In genomic region chr6:135129139-135129867, GRCh38 we compare ENCODE assay signal across 8 cellular contexts. TPM values are rescaled to one million over a fixed set of nuclear protein-coding genes. Genes with fewer than 3 reads are reported as not detected.
A peak's percentile ranks its signal among the peaks of the same experiment; 100 is the strongest.
DNase-seq lines count a peak whose midpoint lies in the region; ATAC-seq and TF ChIP-seq lines count a peak whose summit lies in the region.

No MANE protein-coding gene starts in this region.

- H3K4me3 ChIP-seq in CD8-positive, alpha-beta T cell (ENCODE audit: low read depth, low read length): peak overlapping the region; percentile 9

- H3K27ac ChIP-seq in CD8-positive, alpha-beta T cell (ENCODE audit: low read depth, low read length): peak overlapping the region; percentile 25

- H3K9me3 Mint-ChIP-seq in CD8-positive, alpha-beta T cell: no peaks in the 10 kb centered on the region
- peaks cover 3 to 6% of the 10 kb centered on the region in 2 donors for H3K9me3 Mint-ChIP-seq in activated T-cell treated with anti-CD3 and anti-CD28 coated beads, Interleukin-2, amount 50 U/mL, for 72 hours

- intact Hi-C loops in CD8-positive, alpha-beta T cell (cut with DNase I, micrococcal nuclease): loop anchor here (2.0 to 5.0 kb wide), 4 partner anchors 15 to 77 kb away; partner anchors contain the start of gene HBS1L (in 2 of the 2)

- CTCF ChIA-PET in CD8-positive, alpha-beta T cell (lab: Charles Lee): interaction anchor here (0.6 to 2.2 kb wide), 8 partner anchors 11 to 1025 kb away, joined by 3 to 15 read pairs (median 3); no protein-coding TSS in a partner anchor

- ATAC-seq in CD8-positive, alpha-beta T cell: peak; percentile 50
- ATAC-seq in GM21367 (IDR thresholded peaks at IDR 0.05; ENCODE audit: unreplicated experiment): peak; percentile 46
- ATAC-seq in HG03439 (IDR thresholded peaks at IDR 0.05; ENCODE audit: unreplicated experiment): peak; percentile 18
- ATAC-seq in activated T-cell treated with anti-CD3 and anti-CD28 coated beads, Interleukin-2, amount 50 U/mL, for 72 hours (replicated peaks in 1 of 2): peak; percentile 64 to 71
- no peak for ATAC-seq in esophagus mucosa

- H3K36me3 Mint-ChIP-seq in CD8-positive, alpha-beta T cell: no peaks in the 10 kb centered on the region
- H3K36me3 Mint-ChIP-seq in activated T-cell treated with anti-CD3 and anti-CD28 coated beads, Interleukin-2, amount 50 U/mL, for 72 hours (ENCODE audit: insufficient read depth in 2 of 2): peaks cover 8 to 11% of the 10 kb centered on the region in 2 donors

- peaks cover 42% of the 10 kb centered on the region for H3K4me1 Mint-ChIP-seq in CD8-positive, alpha-beta T cell (ENCODE audit: low read depth)
- peaks cover 61% of the 10 kb centered on the region for H3K4me1 Mint-ChIP-seq in activated T-cell treated with anti-CD3 and anti-CD28 coated beads, Interleukin-2, amount 50 U/mL, for 72 hours (ENCODE audit: low read depth)

- peaks cover 25% of the 10 kb centered on the region for H3K4me1 ChIP-seq in CD8-positive, alpha-beta T cell (ENCODE audit: insufficient read depth, low read length)

- POLR2A ChIA-PET in CD8-positive, alpha-beta T cell (lab: Charles Lee): interaction anchor here (0.6 to 2.0 kb wide), 12 partner anchors 11 to 75 kb away, joined by 3 to 10 read pairs (median 4); partner anchors contain the start of genes HBS1L and MYB

- no peaks in the 10 kb centered on the region for H3K36me3 ChIP-seq in CD8-positive, alpha-beta T cell (ENCODE audit: insufficient read depth, low read length)

- H3K9me3 ChIP-seq in CD8-positive, alpha-beta T cell (ENCODE audit: low read length): no peaks in the 10 kb centered on the region

- H3K27me3 Mint-ChIP-seq in CD8-positive, alpha-beta T cell (ENCODE audit: low read depth): no peaks in the 10 kb centered on the region
- H3K27me3 Mint-ChIP-seq in activated T-cell treated with anti-CD3 and anti-CD28 coated beads, Interleukin-2, amount 50 U/mL, for 72 hours (ENCODE audit: low read depth): no peaks in the 10 kb centered on the region

- no peaks in the 10 kb centered on the region for H3K27me3 ChIP-seq in CD8-positive, alpha-beta T cell (ENCODE audit: insufficient read depth, low read length)

- no peak for TF ChIP-seq CTCF in CD8-positive, alpha-beta T cell (IDR thresholded peaks at IDR 0.05)

- peak overlapping the region; percentile 59 for H3K4me3 Mint-ChIP-seq in CD8-positive, alpha-beta T cell
- peak overlapping the region; percentile 69 to 85 for H3K4me3 Mint-ChIP-seq in activated T-cell treated with anti-CD3 and anti-CD28 coated beads, Interleukin-2, amount 50 U/mL, for 72 hours

- peak overlapping the region; percentile 95 for H3K27ac Mint-ChIP-seq in CD8-positive, alpha-beta T cell
- peak overlapping the region; percentile 100 for H3K27ac Mint-ChIP-seq in activated T-cell treated with anti-CD3 and anti-CD28 coated beads, Interleukin-2, amount 50 U/mL, for 72 hours

- DNase-seq in CD8-positive, alpha-beta T cell: peak in 2 of 7 experiments; percentile 33 to 64
- DNase-seq in activated T-cell treated with anti-CD3 and anti-CD28 coated beads, Interleukin-2, amount 50 U/mL, for 72 hours: peak in 1 of 2 donors; percentile 30
- DNase-seq in central memory CD4-positive, alpha-beta T cell: no peak
- no peak for DNase-seq in HCEC 1CT
- no peak for DNase-seq in ecto neural progenitor cell (ENCODE audit: low spot score)

RNA-seq across cellular contexts. Expression of gene MYB, which starts 51.8 kb away (rescaled TPM):
- total RNA-seq in CD8-positive, alpha-beta T cell: 1 to 10 TPM; 3.7 to 4.7 TPM
- 10 to 100 TPM; 89.6 to 91.4 TPM for total RNA-seq in activated T-cell treated with anti-CD3 and anti-CD28 coated beads, Interleukin-2, amount 50 U/mL, for 72 hours
- total RNA-seq in esophagus mucosa: 1.3 TPM

Comparison
In these comparisons a context has a peak if more than half of its experiments do, and no peak if none do; other contexts are left out.
1. RNA of gene MYB, which starts 51.8 kb away (total RNA-seq): 89.6 to 91.4 TPM in activated T-cell treated with anti-CD3 and anti-CD28 coated beads, Interleukin-2, amount 50 U/mL, for 72 hours; 3.7 to 4.7 TPM in CD8-positive, alpha-beta T cell and 1.3 TPM in esophagus mucosa (single experiment); every median in the first group is over 10 times any median in the second.